1 cellular context compared by ENCODE assay signal in the genomic region with DNA sequence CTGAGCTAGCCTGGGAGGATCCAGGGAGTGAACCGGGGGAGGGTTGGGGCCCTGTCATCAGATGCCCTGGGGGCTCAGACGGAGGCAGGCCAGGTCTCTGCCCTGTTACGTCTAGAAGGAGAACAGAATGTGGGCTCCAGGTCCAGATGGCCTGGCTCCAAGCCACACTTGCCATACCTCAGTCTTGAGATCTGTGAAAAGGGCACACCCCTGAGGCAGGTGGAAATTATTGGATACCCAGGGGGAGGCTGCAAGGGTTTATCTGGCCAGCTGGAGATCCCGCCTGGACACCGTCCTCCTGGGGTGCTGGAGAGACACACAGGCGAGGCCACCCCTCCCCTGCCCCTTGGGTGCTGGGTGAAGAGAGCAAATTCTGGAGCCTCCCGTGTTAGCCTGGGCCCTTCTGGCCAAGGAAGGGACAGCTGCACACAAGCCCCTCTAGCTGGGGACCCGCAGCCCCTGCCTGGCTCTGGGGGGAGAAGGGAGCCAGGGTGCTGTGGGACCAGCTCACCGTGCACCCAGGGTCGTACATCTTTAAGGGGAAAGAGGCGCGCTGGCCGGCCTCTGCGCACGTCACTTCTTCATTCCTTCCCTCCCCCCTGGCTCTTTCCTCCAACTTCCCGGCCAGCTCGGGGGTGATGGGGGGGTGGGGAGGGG.
A peak's percentile ranks its signal among the peaks of the same experiment; 100 is the strongest.
TF ChIP-seq lines count a peak whose summit lies in the region.

No MANE protein-coding gene starts in this region.

TF ChIP-seq in IMR-90, 13 proteins besides CTCF, POLR2A, EP300 and RAD21:
- TF ChIP-seq RCOR1 (IDR thresholded peaks at IDR 0.05; ENCODE audit: insufficient replicate concordance, low read length) (peak; percentile 86), MAFK (IDR thresholded peaks at IDR 0.05; ENCODE audit: low read depth, low read length) (no peak)
